ENCODE assay signal across 8 cellular contexts in genomic region chr13:51453959-51454703, GRCh38. TPM values are rescaled to one million over a fixed set of nuclear protein-coding genes. Genes with fewer than 3 reads are reported as not detected.
DNase-seq lines count a peak whose midpoint lies in the region; ATAC-seq, FAIRE-seq and TF ChIP-seq lines count a peak whose summit lies in the region.

No MANE protein-coding gene starts in this region.

- DNase-seq in GM19239 (ENCODE audit: insufficient read length, low spot score): peak; percentile 5
- peak; percentile 91 for DNase-seq in NCI-H82 (lab: John Stamatoyannopoulos, UW)
- DNase-seq in activated naive CD4-positive, alpha-beta T cell treated with anti-CD3 and anti-CD28 coated beads, Interleukin-2, amount 50 U/mL, for 16 hours: peak; percentile 37
- no peak for DNase-seq in right atrium auricular region (ENCODE audit: low spot score)
- peak; percentile 13 for DNase-seq in renal cortical epithelial cell (ENCODE audit: low read depth)
- no peak for DNase-seq in NK-92 treated with Interleukin-12 subunit alpha and Interleukin-12 subunit beta, amount 100 ng/mL, for 24 hours (lab: John Stamatoyannopoulos, UW)
- no peak for DNase-seq in NCI-H446 treated with DMSO at 0.1 percent for 48 hours (lab: John Stamatoyannopoulos, UW)

- no peaks in the 10 kb centered on the region for H3K27me3 ChIP-seq in right atrium auricular region

- peaks cover 22% of the 10 kb centered on the region for H3K36me3 ChIP-seq in right atrium auricular region

- no peak for ATAC-seq in HG03457 (IDR thresholded peaks at IDR 0.05; ENCODE audit: unreplicated experiment)

- H3K9me3 ChIP-seq in right atrium auricular region: peaks cover 0 to 6% of the 10 kb centered on the region in 2 donors

- no peak for TF ChIP-seq CTCF in right atrium auricular region (IDR thresholded peaks at IDR 0.05)

- H3K4me3 ChIP-seq in right atrium auricular region: peak overlapping the region; percentile 58 to 65

- H3K27ac ChIP-seq in right atrium auricular region: peak overlapping the region; percentile 97

- peaks cover 0 to 29% of the 10 kb centered on the region in 2 donors for H3K4me1 ChIP-seq in right atrium auricular region

- FAIRE-seq in GM19239 (lab: Jason Lieb, UNC): peak; percentile 91

RNA-seq across cellular contexts. Expression of gene INTS6, which starts 1.3 kb away (rescaled TPM):
- total RNA-seq in right atrium auricular region (10 to 100 TPM; 18.7 to 27.6 TPM), renal cortical epithelial cell (41.7 and 59.2 TPM in 2 replicates)

Comparison
In these comparisons a context has a peak if more than half of its experiments do, and no peak if none do; other contexts are left out.
1. DNase-seq: peak in GM19239 (single experiment), NCI-H82 (single experiment), activated naive CD4-positive, alpha-beta T cell treated with anti-CD3 and anti-CD28 coated beads, Interleukin-2, amount 50 U/mL, for 16 hours (single experiment) and renal cortical epithelial cell (single experiment); none in right atrium auricular region (single experiment), NK-92 treated with Interleukin-12 subunit alpha and Interleukin-12 subunit beta, amount 100 ng/mL, for 24 hours (single experiment) and NCI-H446 treated with DMSO at 0.1 percent for 48 hours (single experiment).